15 cellular contexts compared by ENCODE assay signal in the genomic region with DNA sequence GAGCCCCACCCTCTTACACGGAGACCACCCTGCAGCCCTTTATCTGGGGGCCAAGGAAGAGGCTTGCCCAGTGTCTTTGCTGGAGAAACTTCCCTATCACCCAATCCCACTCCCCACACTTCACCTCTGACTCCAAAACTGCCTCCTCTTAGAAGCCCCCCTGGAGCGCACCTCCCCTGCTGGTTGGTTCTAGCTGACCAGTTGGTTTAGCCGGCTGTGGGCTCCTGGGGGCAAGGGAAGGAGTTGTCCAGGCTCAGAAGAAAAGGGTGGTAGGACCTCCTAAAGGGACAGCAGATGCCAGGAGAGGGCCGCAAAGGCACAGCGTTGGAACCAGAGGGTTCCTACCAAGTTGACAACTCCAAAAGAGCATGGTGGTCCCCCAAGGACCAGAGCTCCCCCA. TPM values are rescaled to one million over a fixed set of nuclear protein-coding genes. Genes with fewer than 3 reads are reported as not detected.
A peak's percentile ranks its signal among the peaks of the same experiment; 100 is the strongest.
DNase-seq lines count a peak whose midpoint lies in the region; ATAC-seq, FAIRE-seq and TF ChIP-seq lines count a peak whose summit lies in the region.
"Had no signal": no experiment of that assay in that cellular context is flagged by ENCODE, and none has a peak within 500 bp of the region (broad histone marks: within the 10 kb centered on the region; RNA-seq: fewer than 3 reads in every experiment).

No MANE protein-coding gene starts in this region.

- H3K27ac ChIP-seq in K562 (ENCODE audit: extremely low read depth, low read depth, low read length) (no peak overlapping the region), kidney (ENCODE audit: low read depth in 2 of 2, low read length in 2 of 2) (peak overlapping the region; percentile 93 to 97)

- peaks cover 95% of the 10 kb centered on the region for H3K36me3 Mint-ChIP-seq in Calu3 (ENCODE audit: insufficient read depth, unreplicated experiment)
- H3K36me3 Mint-ChIP-seq: T-cell had no signal

- no peaks in the 10 kb centered on the region for H3K9me1 ChIP-seq in K562 (ENCODE audit: control insufficient read depth, insufficient read depth, low read length)

- in situ Hi-C loops in K562 (cut with MboI), result no loop called here

- H3K4me1 Mint-ChIP-seq in Calu3 (ENCODE audit: low read depth, unreplicated experiment), result peaks cover 74% of the 10 kb centered on the region

- H3K4me2 ChIP-seq in K562 (ENCODE audit: insufficient read depth, low read length), result no peak overlapping the region
- H3K4me2 ChIP-seq in skeletal muscle satellite cell (ENCODE audit: low read length), result peak overlapping the region; percentile 99

- H2AFZ ChIP-seq in K562 (ENCODE audit: low read depth, low read length), result no peak overlapping the region

- H3K4me3 Mint-ChIP-seq in Calu3 (ENCODE audit: low read depth, unreplicated experiment), result peak overlapping the region; percentile 96

- peak overlapping the region; percentile 93 for H3K27ac Mint-ChIP-seq in Calu3 (ENCODE audit: unreplicated experiment)
- H3K27ac Mint-ChIP-seq: effector memory CD8-positive, alpha-beta T cell; T-cell had no signal

- ATAC-seq in K562, result no peak
- ATAC-seq: activated T-cell treated with anti-CD3 and anti-CD28 coated beads, Interleukin-2, amount 50 U/mL, for 4 hours; effector memory CD8-positive, alpha-beta T cell; T-cell had no signal

- POLR2A ChIA-PET in K562 (lab: Yijun Ruan, JAX), result interaction anchor here (0.7 to 1.0 kb wide), 2 partner anchors 25 to 113 kb away, joined by 3 to 5 read pairs; no protein-coding TSS in a partner anchor

- CTCF ChIA-PET in Calu3 (lab: Charles Lee) (interaction anchor here (1.0 to 3.1 kb wide), 5 partner anchors 13 to 136 kb away, joined by 3 to 16 read pairs (median 8); no protein-coding TSS in a partner anchor), K562 (lab: Yijun Ruan, JAX; ENCODE audit: low intra/inter-chr PET ratio) (no interaction called here)

- no peak for TF ChIP-seq EP300 in K562 (IDR thresholded peaks at IDR 0.05; ENCODE audit: low read length)

- no peak for TF ChIP-seq RAD21 in K562 (CRISPR knock-in tag; conservative IDR thresholded peaks at IDR 0.05 in 1 of 2, IDR thresholded peaks at IDR 0.05 in 1 of 2)

- H3K79me2 ChIP-seq in K562 (ENCODE audit: control insufficient read depth, insufficient read depth, low read length), result peaks cover 34% of the 10 kb centered on the region

- intact Hi-C loops in Calu3 (cut with micrococcal nuclease; ENCODE audit: unreplicated experiment) (loop anchor here (5.0 kb wide), 1 partner anchor 138 kb away; no protein-coding TSS in a partner anchor), K562 (cut with micrococcal nuclease) (no loop called here), kidney (cut with DNase I) (no loop called here)

- DNase-seq in Calu3 (no peak), K562 (ENCODE audit: extremely low read depth in 1 of 4, low spot score in 3 of 4) (no peak), kidney (no peak), HPDE6-E6E7 (ENCODE audit: extremely low spot score) (no peak), NCI-H2227 (lab: John Stamatoyannopoulos, UW; ENCODE audit: unreplicated experiment) (no peak), GM12892 (ENCODE audit: insufficient read length) (no peak)
- no peak for DNase-seq in activated naive CD4-positive, alpha-beta T cell (lab: John Stamatoyannopoulos, UW)
- DNase-seq: activated T-cell treated with anti-CD3 and anti-CD28 coated beads, Interleukin-2, amount 50 U/mL, for 4 hours; effector memory CD8-positive, alpha-beta T cell; T-cell had no signal

- TF ChIP-seq CTCF in Calu3 (IDR thresholded peaks at IDR 0.05; ENCODE audit: unreplicated experiment), result no peak
- TF ChIP-seq CTCF in K562 (IDR thresholded peaks at IDR 0.05 in 2 of 3, conservative IDR thresholded peaks at IDR 0.05 in 1 of 3; ENCODE audit: insufficient read depth in 2 of 3, low read depth in 1 of 3, low read length in 3 of 3), result no peak
- TF ChIP-seq CTCF in kidney (IDR thresholded peaks at IDR 0.05; ENCODE audit: borderline replicate concordance, extremely low read depth, insufficient read depth), result no peak

- H3K9ac ChIP-seq in K562 (ENCODE audit: insufficient read depth in 1 of 2, low read depth in 2 of 2, low read length in 2 of 2), result no peak overlapping the region
- peak overlapping the region; percentile 39 to 91 for H3K9ac ChIP-seq in kidney (ENCODE audit: low read length in 2 of 2)
- peak overlapping the region; percentile 99 for H3K9ac ChIP-seq in skeletal muscle satellite cell (ENCODE audit: low read depth, low read length)

- H3K4me3 ChIP-seq in K562 (no peak overlapping the region), kidney (ENCODE audit: low read length in 2 of 2) (peak overlapping the region; percentile 49 to 84), skeletal muscle satellite cell (ENCODE audit: low read length) (peak overlapping the region; percentile 94)

- H3K9me3 Mint-ChIP-seq in Calu3 (ENCODE audit: low read depth, unreplicated experiment), result no peaks in the 10 kb centered on the region
- H3K9me3 Mint-ChIP-seq: activated T-cell treated with anti-CD3 and anti-CD28 coated beads, Interleukin-2, amount 50 U/mL, for 4 hours; effector memory CD8-positive, alpha-beta T cell; T-cell had no signal

- BruUV-seq in Calu3 (replicated peaks; lab: Mats Ljungman, UMichigan), result no TSS peak
- BruUV-seq in K562 (replicated peaks; lab: Mats Ljungman, UMichigan), result no TSS peak

- H4K20me1 ChIP-seq in K562 (replicated peaks; ENCODE audit: control insufficient read depth, insufficient read depth, low read length), result peaks cover 37% of the 10 kb centered on the region

- FAIRE-seq in K562 (lab: Jason Lieb, UNC), result no peak
- FAIRE-seq in kidney (lab: Jason Lieb, UNC), result no peak
- FAIRE-seq in GM12892 (lab: Jason Lieb, UNC), result no peak
- FAIRE-seq: GM18507, H54 had no signal

- 74% methylated on average over 5 of the region's 5 CpGs for WGBS in K562 (ENCODE audit: insufficient coverage, low coverage, missing lambda C conversion rate)

- no peaks in the 10 kb centered on the region for H3K27me3 ChIP-seq in K562 (ENCODE audit: control insufficient read depth in 2 of 2, insufficient read depth in 2 of 2, low read length in 2 of 2)
- H3K27me3 ChIP-seq in skeletal muscle satellite cell (ENCODE audit: control insufficient read depth, insufficient read depth, low read length), result no peaks in the 10 kb centered on the region

- H3K36me3 ChIP-seq in K562 (ENCODE audit: control insufficient read depth, insufficient read depth, low read length), result no peaks in the 10 kb centered on the region
- peaks cover 0 to under 1% of the 10 kb centered on the region in 2 donors for H3K36me3 ChIP-seq in kidney (ENCODE audit: control insufficient read depth in 1 of 2, insufficient read depth in 2 of 2, low read length in 2 of 2)
- peaks cover 14% of the 10 kb centered on the region for H3K36me3 ChIP-seq in skeletal muscle satellite cell (ENCODE audit: insufficient read depth, low read length)

- TF ChIP-seq POLR2A in K562 (conservative IDR thresholded peaks at IDR 0.05) (no peak), GM12892 (IDR thresholded peaks at IDR 0.05; ENCODE audit: low read depth, low read length) (no peak)

- no peaks in the 10 kb centered on the region for H3K9me3 ChIP-seq in K562 (replicated peaks; ENCODE audit: control insufficient read depth, insufficient read depth, low read depth, low read length)
- no peaks in the 10 kb centered on the region for H3K9me3 ChIP-seq in kidney (ENCODE audit: control insufficient read depth in 1 of 2, low read length in 2 of 2)
- H3K9me3 ChIP-seq in skeletal muscle satellite cell (replicated peaks; ENCODE audit: low read length), result no peaks in the 10 kb centered on the region

- no peaks in the 10 kb centered on the region for H3K27me3 Mint-ChIP-seq in Calu3 (ENCODE audit: unreplicated experiment)

- H3K4me1 ChIP-seq in K562 (replicated peaks in 1 of 2; ENCODE audit: control insufficient read depth in 2 of 2, insufficient read depth in 2 of 2, low read length in 2 of 2) (peaks cover 17 to 81% of the 10 kb centered on the region in 2 experiments; a peak in 4 of 5 replicates), kidney (ENCODE audit: control insufficient read depth in 1 of 2, insufficient read depth in 1 of 2, low read depth in 1 of 2, low read length in 2 of 2) (peaks cover 76 to 77% of the 10 kb centered on the region in 2 donors), skeletal muscle satellite cell (ENCODE audit: control insufficient read depth, insufficient read depth, low read length) (peaks cover 85% of the 10 kb centered on the region)

RNA-seq across cellular contexts. Expression of a gene that starts 2.0 kb away (rescaled TPM):
- 153 and 168 TPM in 2 replicates for total RNA-seq in Calu3 (2022)
- total RNA-seq in K562 (2011; cell fraction: chromatin; rRNA removed; ENCODE audit: low replicate concordance), result 30.5 and 82.5 TPM in 2 replicates
- 37.8 and 38.7 TPM in 2 replicates for total RNA-seq in K562 (2011; cell fraction: nucleolus; rRNA removed)
- total RNA-seq in K562 (2011; cell fraction: nucleoplasm; rRNA removed), result 29.8 and 32.0 TPM in 2 replicates
- 14.1 and 16.0 TPM in 2 replicates for total RNA-seq in K562 (2014; rRNA removed)
- total RNA-seq in K562 (2014; rRNA removed; fragmentation: Illumina TruSeq; extraction: Trizol), result 1.1 and 1.7 TPM in 2 replicates
- total RNA-seq in K562 (2015; rRNA removed; fragmentation: Illumina TruSeq; extraction: Trizol), result 7.2 and 8.8 TPM in 2 replicates
- 25.6 and 26.3 TPM in 2 replicates for total RNA-seq in K562 (2021)
- 3.6 and 6.0 TPM in 2 replicates for polyA plus RNA-seq in K562 (2011; rRNA removed)
- 3.6 and 13.5 TPM in 2 replicates for polyA plus RNA-seq in K562 (2011; cell fraction: cytosol; rRNA removed)
- 21.5 and 40.4 TPM in 2 replicates for polyA plus RNA-seq in K562 (2011; cell fraction: nucleus; rRNA removed)
- 14.6 and 20.3 TPM in 2 replicates for polyA plus RNA-seq in K562 (2012)
- 3.4 and 11.4 TPM in 2 replicates for polyA plus RNA-seq in K562 (2014; fragmentation: Illumina TruSeq; extraction: Trizol)
- under 1 TPM; 0.10 to 0.13 TPM for polyA plus RNA-seq in K562 (2014; fragmentation: Nextera tagmentation; extraction: Ambion mirVana)
- 9.8 and 10.5 TPM in 2 replicates for polyA plus RNA-seq in K562 (2014; rRNA removed)
- polyA minus RNA-seq in K562 (2011; rRNA and poly(A)+ RNA removed), result 5.7 and 5.9 TPM in 2 replicates
- 6.9 and 14.9 TPM in 2 replicates for polyA minus RNA-seq in K562 (2011; cell fraction: cytosol; rRNA and poly(A)+ RNA removed)
- polyA minus RNA-seq in K562 (2011; cell fraction: nucleus; rRNA and poly(A)+ RNA removed), result 16.6 and 18.6 TPM in 2 replicates
- total RNA-seq in kidney, result 123 TPM
- 69.1 TPM for polyA plus RNA-seq in kidney (ENCODE audit: insufficient read depth, low read depth, low replicate concordance)
- total RNA-seq in skeletal muscle satellite cell (2012; rRNA removed), result 40.3 and 49.4 TPM in 2 replicates
- polyA plus RNA-seq in GM12892 (2012; ENCODE audit: missing spikeins), result 1.5 TPM

RNA-seq across cellular contexts. Expression of a gene that starts 30.7 kb away (rescaled TPM):
- not detected in 2 replicates for total RNA-seq in Calu3 (2022)
- not detected in 2 replicates for total RNA-seq in K562 (2011; cell fraction: chromatin; rRNA removed; ENCODE audit: low replicate concordance)
- not detected in 2 replicates for total RNA-seq in K562 (2011; cell fraction: nucleolus; rRNA removed)
- total RNA-seq in K562 (2011; cell fraction: nucleoplasm; rRNA removed), result not detected in 2 replicates
- not detected in 2 replicates for total RNA-seq in K562 (2014; rRNA removed)
- not detected in 2 replicates for total RNA-seq in K562 (2014; rRNA removed; fragmentation: Illumina TruSeq; extraction: Trizol)
- total RNA-seq in K562 (2015; rRNA removed; fragmentation: Illumina TruSeq; extraction: Trizol), result not detected in 2 replicates
- 2.3 and 5.3 TPM in 2 replicates for total RNA-seq in K562 (2021)
- polyA plus RNA-seq in K562 (2011; rRNA removed), result not detected in 2 replicates
- polyA plus RNA-seq in K562 (2011; cell fraction: cytosol; rRNA removed), result not detected in 2 replicates
- not detected in 2 replicates for polyA plus RNA-seq in K562 (2011; cell fraction: nucleus; rRNA removed)
- not detected in 2 replicates for polyA plus RNA-seq in K562 (2012)
- polyA plus RNA-seq in K562 (2014; fragmentation: Illumina TruSeq; extraction: Trizol), result not detected in 2 replicates
- not detected for polyA plus RNA-seq in K562 (2014; fragmentation: Nextera tagmentation; extraction: Ambion mirVana)
- polyA plus RNA-seq in K562 (2014; rRNA removed), result not detected in 2 replicates
- polyA minus RNA-seq in K562 (2011; rRNA and poly(A)+ RNA removed), result not detected in 2 replicates
- polyA minus RNA-seq in K562 (2011; cell fraction: cytosol; rRNA and poly(A)+ RNA removed), result not detected in 2 replicates
- not detected in 2 replicates for polyA minus RNA-seq in K562 (2011; cell fraction: nucleus; rRNA and poly(A)+ RNA removed)
- total RNA-seq in kidney, result not detected
- not detected for polyA plus RNA-seq in kidney (ENCODE audit: insufficient read depth, low read depth, low replicate concordance)
- not detected in 2 replicates for total RNA-seq in skeletal muscle satellite cell (2012; rRNA removed)
- polyA plus RNA-seq in GM12892 (2012; ENCODE audit: missing spikeins), result not detected
- total RNA-seq: HT1080, NCI-H460 had no signal

RNA-seq across cellular contexts. Expression of a gene that starts 42.5 kb away (rescaled TPM):
- 0.76 TPM in 1 of 2 replicates, not detected in the other for total RNA-seq in Calu3 (2022)
- not detected in 2 replicates for total RNA-seq in K562 (2011; cell fraction: chromatin; rRNA removed; ENCODE audit: low replicate concordance)
- not detected in 2 replicates for total RNA-seq in K562 (2011; cell fraction: nucleolus; rRNA removed)
- total RNA-seq in K562 (2011; cell fraction: nucleoplasm; rRNA removed), result not detected in 2 replicates
- total RNA-seq in K562 (2014; rRNA removed), result not detected in 2 replicates
- total RNA-seq in K562 (2014; rRNA removed; fragmentation: Illumina TruSeq; extraction: Trizol), result not detected in 2 replicates
- not detected in 2 replicates for total RNA-seq in K562 (2015; rRNA removed; fragmentation: Illumina TruSeq; extraction: Trizol)
- total RNA-seq in K562 (2021), result 5.1 and 7.3 TPM in 2 replicates
- polyA plus RNA-seq in K562 (2011; rRNA removed), result not detected in 2 replicates
- not detected in 2 replicates for polyA plus RNA-seq in K562 (2011; cell fraction: cytosol; rRNA removed)
- polyA plus RNA-seq in K562 (2011; cell fraction: nucleus; rRNA removed), result not detected in 2 replicates
- polyA plus RNA-seq in K562 (2012), result not detected in 2 replicates
- not detected in 2 replicates for polyA plus RNA-seq in K562 (2014; fragmentation: Illumina TruSeq; extraction: Trizol)
- not detected for polyA plus RNA-seq in K562 (2014; fragmentation: Nextera tagmentation; extraction: Ambion mirVana)
- not detected in 2 replicates for polyA plus RNA-seq in K562 (2014; rRNA removed)
- polyA minus RNA-seq in K562 (2011; rRNA and poly(A)+ RNA removed), result not detected in 2 replicates
- not detected in 2 replicates for polyA minus RNA-seq in K562 (2011; cell fraction: cytosol; rRNA and poly(A)+ RNA removed)
- not detected in 2 replicates for polyA minus RNA-seq in K562 (2011; cell fraction: nucleus; rRNA and poly(A)+ RNA removed)
- not detected for total RNA-seq in kidney
- not detected for polyA plus RNA-seq in kidney (ENCODE audit: insufficient read depth, low read depth, low replicate concordance)
- not detected in 2 replicates for total RNA-seq in skeletal muscle satellite cell (2012; rRNA removed)
- polyA plus RNA-seq in GM12892 (2012; ENCODE audit: missing spikeins), result not detected
- total RNA-seq: HT1080, NCI-H460 had no signal

Comparison
In these comparisons a context has a peak if more than half of its experiments do, and no peak if none do; other contexts are left out.
1. H3K9ac ChIP-seq: peak in kidney (2 of 2) and skeletal muscle satellite cell (single experiment); none in K562 (0 of 2).